In the genomic region with DNA sequence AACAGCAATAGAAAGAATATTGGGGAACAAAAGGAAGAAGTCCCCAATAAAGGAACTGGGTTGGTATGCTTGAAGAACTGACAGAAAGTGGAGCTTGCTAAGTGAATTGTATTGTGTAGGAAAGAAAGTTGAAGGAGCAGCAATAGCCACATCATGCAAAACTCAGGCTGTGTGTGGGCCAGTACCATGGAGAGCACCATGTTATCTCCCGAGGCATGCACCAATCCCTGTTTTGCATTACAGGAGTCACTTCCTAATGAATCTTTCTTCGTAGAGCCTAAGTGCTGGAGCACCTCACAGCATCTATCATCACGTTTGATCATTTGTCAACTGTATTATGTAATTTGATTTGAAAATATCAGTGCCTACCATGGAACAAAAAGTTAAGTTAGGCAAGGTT, we compare ENCODE assay signal across 18 cellular contexts.
DNase-seq lines count a peak whose midpoint lies in the region; FAIRE-seq and TF ChIP-seq lines count a peak whose summit lies in the region.
"Had no signal": no experiment of that assay in that cellular context is flagged by ENCODE, and none has a peak within 500 bp of the region (broad histone marks: within the 10 kb centered on the region; RNA-seq: fewer than 3 reads in every experiment).

No MANE protein-coding gene starts in this region.

- H3K4me1 Mint-ChIP-seq in Calu3 (ENCODE audit: low read depth, unreplicated experiment) = no peaks in the 10 kb centered on the region
- H3K4me1 Mint-ChIP-seq in activated T-helper 2 cell treated with anti-CD3 and anti-CD28 coated beads, Interferon-gamma antibody, Interleukin-2, Interleukin-4, amounts not matched to agents 10 μg/mL and 5 μg/mL and 100 μg/mL, durations not matched to agents 14 hours and 24 hours and 36 hours (ENCODE audit: low read depth) = peaks cover 4% of the 10 kb centered on the region

- intact Hi-C loops in Calu3 (cut with micrococcal nuclease; ENCODE audit: unreplicated experiment) (no loop called here), vagina (cut with DNase I) (no loop called here)
- intact Hi-C loops in activated T-helper 2 cell treated with anti-CD3 and anti-CD28 coated beads, Interferon-gamma antibody, Interleukin-2, Interleukin-4, amounts not matched to agents 10 μg/mL and 5 μg/mL and 100 μg/mL, durations not matched to agents 14 hours and 24 hours and 36 hours (cut with micrococcal nuclease) = no loop called here

- no peaks in the 10 kb centered on the region for H3K36me3 Mint-ChIP-seq in Calu3 (ENCODE audit: insufficient read depth, unreplicated experiment)
- H3K36me3 Mint-ChIP-seq in activated T-helper 2 cell treated with anti-CD3 and anti-CD28 coated beads, Interferon-gamma antibody, Interleukin-2, Interleukin-4, amounts not matched to agents 10 μg/mL and 5 μg/mL and 100 μg/mL, durations not matched to agents 14 hours and 24 hours and 36 hours (ENCODE audit: low read depth) = no peaks in the 10 kb centered on the region

- H3K27ac Mint-ChIP-seq in Calu3 (ENCODE audit: unreplicated experiment) = no peak overlapping the region
- no peak overlapping the region for H3K27ac Mint-ChIP-seq in activated T-helper 2 cell treated with anti-CD3 and anti-CD28 coated beads, Interferon-gamma antibody, Interleukin-2, Interleukin-4, amounts not matched to agents 10 μg/mL and 5 μg/mL and 100 μg/mL, durations not matched to agents 14 hours and 24 hours and 36 hours

- H3K4me3 ChIP-seq in MG63 (no peak overlapping the region), bronchial epithelial cell (ENCODE audit: low read depth, low read length) (no peak overlapping the region), vagina (no peak overlapping the region)
- H3K4me3 ChIP-seq: esophagus squamous epithelium, uterus had no signal

- no TSS peak for BruUV-seq in Calu3 (replicated peaks; lab: Mats Ljungman, UMichigan)

- no peak for TF ChIP-seq POLR2A in vagina (IDR thresholded peaks at IDR 0.05)

- no peaks in the 10 kb centered on the region for H3K9me3 Mint-ChIP-seq in Calu3 (ENCODE audit: low read depth, unreplicated experiment)
- H3K9me3 Mint-ChIP-seq in activated T-helper 2 cell treated with anti-CD3 and anti-CD28 coated beads, Interferon-gamma antibody, Interleukin-2, Interleukin-4, amounts not matched to agents 10 μg/mL and 5 μg/mL and 100 μg/mL, durations not matched to agents 14 hours and 24 hours and 36 hours = no peaks in the 10 kb centered on the region
- H3K9me3 Mint-ChIP-seq: activated T-cell treated with anti-CD3 and anti-CD28 coated beads, Interleukin-2, amount 50 U/mL, for 4 hours had no signal

- no peak overlapping the region for H3K27ac ChIP-seq in vagina
- H3K27ac ChIP-seq: esophagus squamous epithelium, uterus had no signal

- H3K27me3 ChIP-seq in MG63 = no peaks in the 10 kb centered on the region; the same call in 1 of the 2 replicates
- no peaks in the 10 kb centered on the region for H3K27me3 ChIP-seq in bronchial epithelial cell (ENCODE audit: control insufficient read depth, insufficient read depth, low read length)
- H3K27me3 ChIP-seq in vagina = no peaks in the 10 kb centered on the region
- H3K27me3 ChIP-seq: uterus had no signal

- CTCF ChIA-PET in Calu3 (lab: Charles Lee) = interaction anchor here (0.6 kb wide), 1 partner anchor 574 kb away, joined by 3 read pairs; no protein-coding TSS in a partner anchor

- DNase-seq in Calu3 = peak; percentile 12
- DNase-seq in MG63 = peak; percentile 3
- peak; percentile 23 for DNase-seq in bronchial epithelial cell (ENCODE audit: low read depth)
- peak; percentile 88 for DNase-seq in left kidney (ENCODE audit: low read depth, low spot score)
- no peak for DNase-seq in DMS53 treated with DMSO at 0.1 percent for 48 hours (lab: John Stamatoyannopoulos, UW; ENCODE audit: unreplicated experiment)
- DNase-seq in hepatic stellate cell (ENCODE audit: low spot score) = no peak
- DNase-seq in vagina (ENCODE audit: extremely low spot score in 2 of 2) = no peak
- no peak for DNase-seq in activated T-helper 2 cell treated with anti-CD3 and anti-CD28 coated beads, Interferon-gamma antibody, Interleukin-2, Interleukin-4, amounts not matched to agents 10 μg/mL and 5 μg/mL and 100 μg/mL, durations not matched to agents 14 hours and 24 hours and 36 hours (ENCODE audit: low spot score)
- DNase-seq: activated T-cell treated with anti-CD3 and anti-CD28 coated beads, Interleukin-2, amount 50 U/mL, for 4 hours; AML-193; esophagus squamous epithelium; left colon; NCI-H1105; NCI-H510A treated with DMSO at 0.1 percent for 48 hours; nucleus accumbens; SHP77 treated with DMSO at 0.1 percent for 48 hours; stimulated activated CD4-positive, alpha-beta T cell treated with anti-CD3 and anti-CD28 coated beads, Interleukin-15, amount 100 ng/mL, for 24 hours; uterus had no signal

- H3K9me3 ChIP-seq in MG63 (no peaks in the 10 kb centered on the region), vagina (no peaks in the 10 kb centered on the region)
- H3K9me3 ChIP-seq: esophagus squamous epithelium, uterus had no signal

- H3K27me3 Mint-ChIP-seq in Calu3 (ENCODE audit: unreplicated experiment) = peaks cover 73% of the 10 kb centered on the region
- peaks cover 6% of the 10 kb centered on the region for H3K27me3 Mint-ChIP-seq in activated T-helper 2 cell treated with anti-CD3 and anti-CD28 coated beads, Interferon-gamma antibody, Interleukin-2, Interleukin-4, amounts not matched to agents 10 μg/mL and 5 μg/mL and 100 μg/mL, durations not matched to agents 14 hours and 24 hours and 36 hours (ENCODE audit: low read depth)

- no peak for FAIRE-seq in bronchial epithelial cell (lab: Jason Lieb, UNC)

- no peak overlapping the region for H3K4me3 Mint-ChIP-seq in Calu3 (ENCODE audit: low read depth, unreplicated experiment)
- no peak overlapping the region for H3K4me3 Mint-ChIP-seq in activated T-helper 2 cell treated with anti-CD3 and anti-CD28 coated beads, Interferon-gamma antibody, Interleukin-2, Interleukin-4, amounts not matched to agents 10 μg/mL and 5 μg/mL and 100 μg/mL, durations not matched to agents 14 hours and 24 hours and 36 hours (ENCODE audit: low read depth)
- H3K4me3 Mint-ChIP-seq: activated T-cell treated with anti-CD3 and anti-CD28 coated beads, Interleukin-2, amount 50 U/mL, for 4 hours had no signal

- H3K36me3 ChIP-seq in MG63 (no peaks in the 10 kb centered on the region), bronchial epithelial cell (ENCODE audit: control insufficient read depth, insufficient read depth, low read length) (no peaks in the 10 kb centered on the region), vagina (no peaks in the 10 kb centered on the region)
- H3K36me3 ChIP-seq: esophagus squamous epithelium, uterus had no signal

- no peaks in the 10 kb centered on the region for H3K4me1 ChIP-seq in vagina
- H3K4me1 ChIP-seq: esophagus squamous epithelium, uterus had no signal

- no peak for TF ChIP-seq CTCF in Calu3 (IDR thresholded peaks at IDR 0.05; ENCODE audit: unreplicated experiment)
- TF ChIP-seq CTCF in bronchial epithelial cell (IDR thresholded peaks at IDR 0.05; ENCODE audit: insufficient read depth, low read length, severe bottlenecking) = no peak
- TF ChIP-seq CTCF in vagina (IDR thresholded peaks at IDR 0.05) = no peak

Comparison
In these comparisons a context has a peak if more than half of its experiments do, and no peak if none do; other contexts are left out.
1. DNase-seq: peak in Calu3 (single experiment), MG63 (single experiment), bronchial epithelial cell (single experiment) and left kidney (single experiment); none in DMS53 treated with DMSO at 0.1 percent for 48 hours (single experiment), hepatic stellate cell (single experiment), vagina (0 of 2) and activated T-helper 2 cell treated with anti-CD3 and anti-CD28 coated beads, Interferon-gamma antibody, Interleukin-2, Interleukin-4, amounts not matched to agents 10 μg/mL and 5 μg/mL and 100 μg/mL, durations not matched to agents 14 hours and 24 hours and 36 hours (single experiment).